Comparison of ENCODE assay signal across 9 cellular contexts in genomic region chr10:43255644-43256431, GRCh38. TPM values are rescaled to one million over a fixed set of nuclear protein-coding genes. Genes with fewer than 3 reads are reported as not detected.
DNase-seq lines count a peak whose midpoint lies in the region; ATAC-seq, FAIRE-seq and TF ChIP-seq lines count a peak whose summit lies in the region.
"Had no signal": no experiment of that assay in that cellular context is flagged by ENCODE, and none has a peak within 500 bp of the region (broad histone marks: within the 10 kb centered on the region; RNA-seq: fewer than 3 reads in every experiment).

No MANE protein-coding gene starts in this region.

- H3K27ac ChIP-seq in small intestine (ENCODE audit: low read depth in 1 of 2, low read length in 1 of 2), result no peak overlapping the region

- H3K27me3 Mint-ChIP-seq in activated B cell treated with CpG ODN at 0.5 μM for 24 hours, result peaks cover 5% of the 10 kb centered on the region
- H3K27me3 Mint-ChIP-seq in glutamatergic neuron (ENCODE audit: unreplicated experiment), result peaks cover 12% of the 10 kb centered on the region

- TF ChIP-seq CTCF in activated B cell treated with CpG ODN at 0.5 μM for 24 hours (IDR thresholded peaks at IDR 0.05) (no peak), glutamatergic neuron (IDR thresholded peaks at IDR 0.05; ENCODE audit: partially characterized antibody, unreplicated experiment) (peak; percentile 48)

- no peaks in the 10 kb centered on the region for H3K36me3 Mint-ChIP-seq in activated B cell treated with CpG ODN at 0.5 μM for 24 hours (ENCODE audit: low read depth)
- no peaks in the 10 kb centered on the region for H3K36me3 Mint-ChIP-seq in glutamatergic neuron (ENCODE audit: unreplicated experiment)

- FAIRE-seq in HTR-8/SVneo (lab: Jason Lieb, UNC), result no peak
- FAIRE-seq in small intestine (lab: Jason Lieb, UNC), result no peak
- FAIRE-seq: G401.6 had no signal

- no peaks in the 10 kb centered on the region for H3K4me1 Mint-ChIP-seq in activated B cell treated with CpG ODN at 0.5 μM for 24 hours
- H3K4me1 Mint-ChIP-seq in glutamatergic neuron (ENCODE audit: low read depth, unreplicated experiment), result peaks cover 6% of the 10 kb centered on the region

- no peak overlapping the region for H3K4me3 Mint-ChIP-seq in activated B cell treated with CpG ODN at 0.5 μM for 24 hours
- no peak overlapping the region for H3K4me3 Mint-ChIP-seq in glutamatergic neuron (ENCODE audit: unreplicated experiment)

- no peaks in the 10 kb centered on the region for H3K9me3 ChIP-seq in small intestine (ENCODE audit: control insufficient read depth, low read depth)

- DNase-seq in NCI-H2196 (lab: John Stamatoyannopoulos, UW; ENCODE audit: unreplicated experiment), result peak; percentile 21
- DNase-seq in NCI-H2196 treated with DMSO at 0.1 percent for 48 hours (lab: John Stamatoyannopoulos, UW; ENCODE audit: unreplicated experiment), result no peak
- peak; percentile 49 for DNase-seq in HTR-8/SVneo (ENCODE audit: insufficient read length, low spot score)
- DNase-seq in activated B cell treated with CpG ODN at 0.5 μM for 24 hours, result no peak
- peak; percentile 66 for DNase-seq in glutamatergic neuron
- DNase-seq in small intestine, result peak; percentile 15
- no peak for DNase-seq in dedifferentiated amniotic fluid mesenchymal stem cell (ENCODE audit: extremely low spot score)

- no peaks in the 10 kb centered on the region for H3K36me3 ChIP-seq in small intestine (ENCODE audit: control insufficient read depth in 2 of 2, insufficient read depth in 2 of 2, low read length in 2 of 2)

- no peak overlapping the region for H3K27ac Mint-ChIP-seq in activated B cell treated with CpG ODN at 0.5 μM for 24 hours
- H3K27ac Mint-ChIP-seq in glutamatergic neuron (ENCODE audit: unreplicated experiment), result no peak overlapping the region

- WGBS in small intestine, 3 donors, result 73 to 80% (median 76%) methylated on average over 9 of the region's 9 CpGs

- ATAC-seq in GM19395 (IDR thresholded peaks at IDR 0.05; ENCODE audit: unreplicated experiment), result peak; percentile 64
- peak; percentile 47 for ATAC-seq in activated B cell treated with CpG ODN at 0.5 μM for 24 hours (ENCODE audit: low read depth)

- POLR2A ChIA-PET in activated B cell treated with CpG ODN at 0.5 μM for 24 hours (lab: Charles Lee), result no interaction called here

- CTCF ChIA-PET in activated B cell treated with CpG ODN at 0.5 μM for 24 hours (lab: Charles Lee), result no interaction called here

- H3K27me3 ChIP-seq in small intestine (ENCODE audit: control insufficient read depth in 2 of 2, insufficient read depth in 2 of 2, low read length in 2 of 2), result no peaks in the 10 kb centered on the region

- H3K4me3 ChIP-seq in small intestine (ENCODE audit: low read depth in 1 of 2, low read length in 2 of 2), result no peak overlapping the region

- no peaks in the 10 kb centered on the region for H3K4me1 ChIP-seq in small intestine (ENCODE audit: control insufficient read depth in 2 of 2, insufficient read depth in 1 of 2, low read depth in 1 of 2, low read length in 1 of 2)

- H3K9me3 Mint-ChIP-seq in activated B cell treated with CpG ODN at 0.5 μM for 24 hours (no peaks in the 10 kb centered on the region), glutamatergic neuron (ENCODE audit: unreplicated experiment) (peaks cover 5% of the 10 kb centered on the region)

- intact Hi-C loops in activated B cell treated with CpG ODN at 0.5 μM for 24 hours (cut with micrococcal nuclease), result no loop called here

RNA-seq across cellular contexts. Expression of gene RASGEF1A, which starts 11.0 kb away (rescaled TPM):
- 1.7 and 1.8 TPM in 2 replicates for total RNA-seq in activated B cell treated with CpG ODN at 0.5 μM for 24 hours
- 5.7 TPM for total RNA-seq in glutamatergic neuron (ENCODE audit: unreplicated experiment)
- polyA plus RNA-seq in small intestine, result 1 to 10 TPM in 1 of 3 donors, under 1 TPM in 2; 0.27 to 1.8 (median 0.67) TPM

Comparison
In these comparisons a context has a peak if more than half of its experiments do, and no peak if none do; other contexts are left out.
1. DNase-seq: peak in NCI-H2196 (single experiment), HTR-8/SVneo (single experiment), glutamatergic neuron (single experiment) and small intestine (single experiment); none in NCI-H2196 treated with DMSO at 0.1 percent for 48 hours (single experiment), activated B cell treated with CpG ODN at 0.5 μM for 24 hours (single experiment) and dedifferentiated amniotic fluid mesenchymal stem cell (single experiment).